ENCODE assay signal across 21 cellular contexts in the genomic region with DNA sequence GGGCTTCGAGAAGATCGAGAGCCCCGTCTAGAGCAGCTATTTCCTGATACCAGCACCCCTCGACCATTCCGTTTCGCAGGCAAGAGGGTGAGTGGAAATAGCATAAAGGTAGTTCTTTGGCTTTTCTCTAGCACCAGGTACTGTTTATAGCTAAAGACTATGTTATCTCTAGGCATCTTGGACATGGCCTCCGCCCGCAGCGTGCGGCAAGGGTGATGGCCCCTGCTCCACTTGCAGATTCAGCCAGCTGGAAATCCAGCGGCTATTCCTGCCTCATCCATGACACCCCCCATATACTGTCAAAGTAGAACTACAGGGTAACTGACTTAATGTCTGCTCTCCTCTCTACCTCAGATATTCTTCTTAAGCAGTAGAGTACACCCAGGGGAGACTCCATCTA.
"Had no signal": no experiment of that assay in that cellular context is flagged by ENCODE, and none has a peak within 500 bp of the region (broad histone marks: within the 10 kb centered on the region; RNA-seq: fewer than 3 reads in every experiment).

No MANE protein-coding gene starts in this region.

- H3K27me3 ChIP-seq: left lung, right atrium auricular region, spleen, suprapubic skin, transverse colon, upper lobe of right lung, uterus had no signal

- H3K4me3 Mint-ChIP-seq: effector memory CD8-positive, alpha-beta T cell; stimulated activated naive CD8-positive, alpha-beta T cell treated with anti-CD3 and anti-CD28 coated beads, Interleukin-15, amount 100 ng/mL, for 72 hours had no signal

- H3K27me3 Mint-ChIP-seq: stimulated activated naive CD8-positive, alpha-beta T cell treated with anti-CD3 and anti-CD28 coated beads, Interleukin-15, amount 100 ng/mL, for 72 hours had no signal

- ATAC-seq: effector memory CD8-positive, alpha-beta T cell; left lung; naive thymus-derived CD8-positive, alpha-beta T cell; stimulated activated naive CD8-positive, alpha-beta T cell treated with anti-CD3 and anti-CD28 coated beads, Interleukin-15, amount 100 ng/mL, for 72 hours; upper lobe of right lung had no signal

- H3K4me3 ChIP-seq: coronary artery, left lung, prostate gland, right atrium auricular region, skin epidermis, spleen, suprapubic skin, transverse colon, upper lobe of right lung, uterus had no signal

- H3K36me3 ChIP-seq: uterus had no signal

- H3K27ac ChIP-seq: coronary artery, left lung, prostate gland, right atrium auricular region, skin epidermis, spleen, suprapubic skin, transverse colon, upper lobe of right lung, uterus had no signal

- DNase-seq: effector memory CD8-positive, alpha-beta T cell; head of caudate nucleus; kidney; left lung; mammary epithelial cell; mesendoderm; midbrain; naive thymus-derived CD8-positive, alpha-beta T cell; nucleus accumbens; spleen; stimulated activated CD4-positive, alpha-beta T cell treated with anti-CD3 and anti-CD28 coated beads, Interleukin-4, amount 100 ng/mL, for 4 hours; stimulated activated naive CD4-positive, alpha-beta T cell; stimulated activated naive CD8-positive, alpha-beta T cell treated with anti-CD3 and anti-CD28 coated beads, Interleukin-15, amount 100 ng/mL, for 72 hours; transverse colon; upper lobe of right lung; uterus had no signal

- H3K9me3 ChIP-seq: left lung, prostate gland, right atrium auricular region, spleen, suprapubic skin, transverse colon, upper lobe of right lung, uterus had no signal
